ENCODE assay signal across 18 cellular contexts in the genomic region with DNA sequence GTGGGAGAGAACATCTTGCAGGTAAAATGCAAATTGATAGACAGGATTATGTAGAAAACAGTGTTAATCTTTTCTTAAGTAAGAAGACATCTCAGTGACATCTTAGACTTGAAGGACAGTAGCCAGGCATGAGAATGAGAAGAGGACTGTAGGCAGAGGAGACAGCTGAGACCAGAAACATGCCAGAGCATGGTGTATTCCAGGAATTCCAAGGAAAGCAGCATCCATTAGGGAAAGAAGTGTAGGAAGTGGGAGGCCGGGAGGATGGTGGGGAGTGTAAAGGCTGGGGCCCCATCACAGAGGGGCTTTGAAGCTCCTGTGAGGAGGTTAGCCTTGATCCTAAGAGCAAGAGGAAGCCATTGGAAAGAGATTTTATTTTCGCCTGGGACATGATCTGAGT.
DNase-seq lines count a peak whose midpoint lies in the region; ATAC-seq, FAIRE-seq and TF ChIP-seq lines count a peak whose summit lies in the region.
"Had no signal": no experiment of that assay in that cellular context is flagged by ENCODE, and none has a peak within 500 bp of the region (broad histone marks: within the 10 kb centered on the region; RNA-seq: fewer than 3 reads in every experiment).

No MANE protein-coding gene starts in this region.

- peak overlapping the region; percentile 64 for H3K27ac Mint-ChIP-seq in activated T-helper 17 cell treated with anti-CD3 and anti-CD28 coated beads, Interleukin-2, amount 50 U/mL, for 72 hours
- peak overlapping the region; percentile 2 for H3K27ac Mint-ChIP-seq in glutamatergic neuron (ENCODE audit: unreplicated experiment)
- no peak overlapping the region for H3K27ac Mint-ChIP-seq in activated CD4-positive, alpha-beta memory T cell treated with anti-CD3 and anti-CD28 coated beads, Interleukin-2, amount 10 ng/mL, durations not matched to agents 7 days and 5 days

- H3K27me3 ChIP-seq in HepG2 (ENCODE audit: control insufficient read depth in 1 of 2, insufficient read depth in 2 of 2, low read length in 2 of 2) (no peaks in the 10 kb centered on the region), right lobe of liver (no peaks in the 10 kb centered on the region)
- H3K27me3 ChIP-seq: BLaER1 treated with 17β-estradiol and CSF1 and Interleukin-3, amounts not matched to agents 10 nM and 100 nM; MG63; Peyer's patch had no signal

- H3K36me3 Mint-ChIP-seq in activated T-helper 17 cell treated with anti-CD3 and anti-CD28 coated beads, Interleukin-2, amount 50 U/mL, for 72 hours (ENCODE audit: low read depth): peaks cover 8% of the 10 kb centered on the region
- no peaks in the 10 kb centered on the region for H3K36me3 Mint-ChIP-seq in glutamatergic neuron (ENCODE audit: unreplicated experiment)
- no peaks in the 10 kb centered on the region for H3K36me3 Mint-ChIP-seq in activated CD4-positive, alpha-beta memory T cell treated with anti-CD3 and anti-CD28 coated beads, Interleukin-2, amount 10 ng/mL, durations not matched to agents 7 days and 5 days (ENCODE audit: low read depth)

- TF ChIP-seq EP300 in HepG2 (IDR thresholded peaks at IDR 0.05; ENCODE audit: low read depth in 2 of 2, low read length in 2 of 2): no peak
- no peak for TF ChIP-seq EP300 in HepG2 (CRISPR knock-in tag; IDR thresholded peaks at IDR 0.05; ENCODE audit: borderline replicate concordance)

- FAIRE-seq in HepG2 (lab: Jason Lieb, UNC) (no peak), GM19239 (lab: Jason Lieb, UNC) (no peak)

- peaks cover 24% of the 10 kb centered on the region for H3K79me2 ChIP-seq in HepG2 (ENCODE audit: insufficient read depth, low read length)

- no TSS peak for BruUV-seq in HepG2 (replicated peaks; lab: Mats Ljungman, UMichigan)

- no peak overlapping the region for H3K4me2 ChIP-seq in HepG2 (ENCODE audit: low read depth, low read length)
- H3K4me2 ChIP-seq: BLaER1 treated with 17β-estradiol and CSF1 and Interleukin-3, amounts not matched to agents 10 nM and 100 nM; KMS-11 had no signal

- DNase-seq in HepG2 (ENCODE audit: low spot score): no peak
- DNase-seq in right lobe of liver: no peak
- no peak for DNase-seq in glutamatergic neuron
- DNase-seq in activated CD4-positive, alpha-beta memory T cell treated with anti-CD3 and anti-CD28 coated beads, Interleukin-2, amount 10 ng/mL, durations not matched to agents 7 days and 5 days: no peak
- no peak for DNase-seq in stimulated activated CD4-positive, alpha-beta T cell treated with anti-CD3 and anti-CD28 coated beads, Interleukin-4, amount 100 ng/mL, for 24 hours
- no peak for DNase-seq in GM19239 (ENCODE audit: insufficient read length, low spot score)
- no peak for DNase-seq in GM03348 (ENCODE audit: low spot score)
- DNase-seq: COR-L47, MG63, NCI-H1092 treated with DMSO at 0.1 percent for 48 hours, NCI-H1694, NCI-H82, Peyer's patch, Right ventricle myocardium superior had no signal

- H3K27me3 Mint-ChIP-seq in activated T-helper 17 cell treated with anti-CD3 and anti-CD28 coated beads, Interleukin-2, amount 50 U/mL, for 72 hours: no peaks in the 10 kb centered on the region
- H3K27me3 Mint-ChIP-seq in glutamatergic neuron (ENCODE audit: unreplicated experiment): peaks cover 2% of the 10 kb centered on the region
- no peaks in the 10 kb centered on the region for H3K27me3 Mint-ChIP-seq in activated CD4-positive, alpha-beta memory T cell treated with anti-CD3 and anti-CD28 coated beads, Interleukin-2, amount 10 ng/mL, durations not matched to agents 7 days and 5 days

- H2AFZ ChIP-seq in HepG2 (ENCODE audit: low read length): no peak overlapping the region

- H4K20me1 ChIP-seq in HepG2 (ENCODE audit: insufficient read depth, low read length): no peaks in the 10 kb centered on the region

- POLR2A ChIA-PET in HepG2 (lab: Yijun Ruan, JAX): no interaction called here
- POLR2A ChIA-PET in activated CD4-positive, alpha-beta memory T cell treated with anti-CD3 and anti-CD28 coated beads, Interleukin-2, amount 10 ng/mL, durations not matched to agents 7 days and 5 days (lab: Charles Lee): no interaction called here

- CTCF ChIA-PET in HepG2 (lab: Yijun Ruan, JAX; ENCODE audit: low intra/inter-chr PET ratio, low total read pairs): no interaction called here
- CTCF ChIA-PET in activated CD4-positive, alpha-beta memory T cell treated with anti-CD3 and anti-CD28 coated beads, Interleukin-2, amount 10 ng/mL, durations not matched to agents 7 days and 5 days (lab: Charles Lee): no interaction called here

- no peak for TF ChIP-seq RAD21 in HepG2 (CRISPR knock-in tag; IDR thresholded peaks at IDR 0.05)

- H3K4me1 ChIP-seq in HepG2 (ENCODE audit: insufficient read depth, low read length) (peaks cover 5% of the 10 kb centered on the region), right lobe of liver (no peaks in the 10 kb centered on the region)
- H3K4me1 ChIP-seq: Peyer's patch had no signal

- in situ Hi-C loops in HepG2 (cut with HindIII; ENCODE audit: extremely low pct_ligation_motif_present, low pct_unique_long_range_greater_than_20kb): no loop called here

- intact Hi-C loops in HepG2 (cut with micrococcal nuclease; ENCODE audit: unreplicated experiment) (no loop called here), right lobe of liver (cut with DNase I) (no loop called here)

- TF ChIP-seq POLR2A in HepG2 (IDR thresholded peaks at IDR 0.05; ENCODE audit: insufficient read depth in 1 of 2, low read depth in 2 of 2, low read length in 2 of 2) (no peak), right lobe of liver (IDR thresholded peaks at IDR 0.05) (no peak)

- peaks cover 19% of the 10 kb centered on the region for H3K4me1 Mint-ChIP-seq in activated T-helper 17 cell treated with anti-CD3 and anti-CD28 coated beads, Interleukin-2, amount 50 U/mL, for 72 hours
- H3K4me1 Mint-ChIP-seq in glutamatergic neuron (ENCODE audit: low read depth, unreplicated experiment): peaks cover 25% of the 10 kb centered on the region
- H3K4me1 Mint-ChIP-seq in activated CD4-positive, alpha-beta memory T cell treated with anti-CD3 and anti-CD28 coated beads, Interleukin-2, amount 10 ng/mL, durations not matched to agents 7 days and 5 days: no peaks in the 10 kb centered on the region

- no peaks in the 10 kb centered on the region for H3K9me3 Mint-ChIP-seq in activated T-helper 17 cell treated with anti-CD3 and anti-CD28 coated beads, Interleukin-2, amount 50 U/mL, for 72 hours
- H3K9me3 Mint-ChIP-seq in glutamatergic neuron (ENCODE audit: unreplicated experiment): peaks cover 6% of the 10 kb centered on the region
- H3K9me3 Mint-ChIP-seq in activated CD4-positive, alpha-beta memory T cell treated with anti-CD3 and anti-CD28 coated beads, Interleukin-2, amount 10 ng/mL, durations not matched to agents 7 days and 5 days: no peaks in the 10 kb centered on the region

- no peaks in the 10 kb centered on the region for H3K9me3 ChIP-seq in HepG2 (ENCODE audit: low read length)
- H3K9me3 ChIP-seq in right lobe of liver: no peaks in the 10 kb centered on the region
- H3K9me3 ChIP-seq: BLaER1 treated with 17β-estradiol and CSF1 and Interleukin-3, amounts not matched to agents 10 nM and 100 nM; MG63; Peyer's patch had no signal

- H3K4me3 ChIP-seq in HepG2 (replicated peaks in 1 of 3; ENCODE audit: insufficient read depth in 1 of 3, low read depth in 2 of 3, low read length in 3 of 3) (no peak overlapping the region), right lobe of liver (no peak overlapping the region)
- H3K4me3 ChIP-seq: BLaER1 treated with 17β-estradiol and CSF1 and Interleukin-3, amounts not matched to agents 10 nM and 100 nM; MG63; Peyer's patch had no signal

- ATAC-seq in HepG2 (no peak), right lobe of liver (no peak)
- no peak for ATAC-seq in activated T-helper 17 cell treated with anti-CD3 and anti-CD28 coated beads, Interleukin-2, amount 50 U/mL, for 72 hours (replicated peaks)
- ATAC-seq: SK-N-SH treated with all-trans-retinoic acid at 6 μM for 48 hours had no signal

- 94% methylated on average over 2 of the region's 2 CpGs for WGBS in HepG2 (ENCODE audit: low lambda C conversion rate)
- 100% methylated on average over 1 of the region's 2 CpGs for WGBS in right lobe of liver (ENCODE audit: insufficient coverage, low coverage, low lambda C conversion rate, missing lambda C conversion rate)

- TF ChIP-seq CTCF in HepG2 (CRISPR knock-in tag; IDR thresholded peaks at IDR 0.05) (no peak), right lobe of liver (IDR thresholded peaks at IDR 0.05) (no peak), glutamatergic neuron (IDR thresholded peaks at IDR 0.05; ENCODE audit: partially characterized antibody, unreplicated experiment) (no peak)

- H3K9ac ChIP-seq in HepG2 (ENCODE audit: insufficient read depth, low read depth, low read length): no peak overlapping the region
- H3K9ac ChIP-seq: BLaER1 treated with 17β-estradiol and CSF1 and Interleukin-3, amounts not matched to agents 10 nM and 100 nM; KMS-11 had no signal

- no peaks in the 10 kb centered on the region; a peak in 1 of 5 replicates for H3K36me3 ChIP-seq in HepG2 (replicated peaks in 1 of 2; ENCODE audit: control insufficient read depth in 1 of 2, insufficient read depth in 2 of 2, low read length in 2 of 2)
- no peaks in the 10 kb centered on the region for H3K36me3 ChIP-seq in right lobe of liver
- H3K36me3 ChIP-seq: MG63, Peyer's patch had no signal

- no peak overlapping the region for H3K4me3 Mint-ChIP-seq in activated T-helper 17 cell treated with anti-CD3 and anti-CD28 coated beads, Interleukin-2, amount 50 U/mL, for 72 hours
- H3K4me3 Mint-ChIP-seq in glutamatergic neuron (ENCODE audit: unreplicated experiment): no peak overlapping the region
- H3K4me3 Mint-ChIP-seq in activated CD4-positive, alpha-beta memory T cell treated with anti-CD3 and anti-CD28 coated beads, Interleukin-2, amount 10 ng/mL, durations not matched to agents 7 days and 5 days: no peak overlapping the region

- H3K27ac ChIP-seq in HepG2 (ENCODE audit: extremely low read length, insufficient read depth, low read length) (no peak overlapping the region), right lobe of liver (no peak overlapping the region)
- H3K27ac ChIP-seq: BLaER1 treated with 17β-estradiol and CSF1 and Interleukin-3, amounts not matched to agents 10 nM and 100 nM; KMS-11; Peyer's patch had no signal

TF ChIP-seq in HepG2, 621 proteins besides CTCF, POLR2A, EP300 and RAD21:
- TF ChIP-seq RARA (CRISPR knock-in tag; IDR thresholded peaks at IDR 0.05) (no peak), HOXA5 (CRISPR knock-in tag; IDR thresholded peaks at IDR 0.05) (no peak)
- TF ChIP-seq, protein P1, sequence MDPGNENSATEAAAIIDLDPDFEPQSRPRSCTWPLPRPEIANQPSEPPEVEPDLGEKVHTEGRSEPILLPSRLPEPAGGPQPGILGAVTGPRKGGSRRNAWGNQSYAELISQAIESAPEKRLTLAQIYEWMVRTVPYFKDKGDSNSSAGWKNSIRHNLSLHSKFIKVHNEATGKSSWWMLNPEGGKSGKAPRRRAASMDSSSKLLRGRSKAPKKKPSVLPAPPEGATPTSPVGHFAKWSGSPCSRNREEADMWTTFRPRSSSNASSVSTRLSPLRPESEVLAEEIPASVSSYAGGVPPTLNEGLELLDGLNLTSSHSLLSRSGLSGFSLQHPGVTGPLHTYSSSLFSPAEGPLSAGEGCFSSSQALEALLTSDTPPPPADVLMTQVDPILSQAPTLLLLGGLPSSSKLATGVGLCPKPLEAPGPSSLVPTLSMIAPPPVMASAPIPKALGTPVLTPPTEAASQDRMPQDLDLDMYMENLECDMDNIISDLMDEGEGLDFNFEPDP (CRISPR knock-in tag; conservative IDR thresholded peaks at IDR 0.05): 0 out of 2 replicates have a peak, but pooled peaks have one; percentile 29
TF ChIP-seq in HepG2: peak in this region for 1.
